ENCODE assay signal across 8 cellular contexts in genomic region chr18:70205421-70206397, GRCh38. TPM values are rescaled to one million over a fixed set of nuclear protein-coding genes. Genes with fewer than 3 reads are reported as not detected.
A peak's percentile ranks its signal among the peaks of the same experiment; 100 is the strongest.
DNase-seq lines count a peak whose midpoint lies in the region; ATAC-seq and TF ChIP-seq lines count a peak whose summit lies in the region.

Gene RTTN, minus strand, starts transcription at chr18:70205687. Its CDS starts 29 bp downstream, at chr18:70205658.

- DNase-seq in AML-193 (lab: John Stamatoyannopoulos, UW) (peak; percentile 86 to 88), GM19238 (ENCODE audit: insufficient read length, low spot score) (peak; percentile 68), NCI-H524 (lab: John Stamatoyannopoulos, UW) (peak; percentile 87 to 90), choroid plexus epithelial cell (ENCODE audit: low read depth) (peak; percentile 98), kidney glomerular epithelial cell (lab: John Stamatoyannopoulos, UW) (peak; percentile 87)
- peak; percentile 95 for DNase-seq in activated CD4-positive, alpha-beta T cell treated with anti-CD3 and anti-CD28 coated beads for 36 hours
- DNase-seq in stimulated activated CD4-positive, alpha-beta T cell treated with anti-CD3 and anti-CD28 coated beads, Interleukin-1b, Interleukin-23, amount 100 ng/mL, for 1 hour (ENCODE audit: low read depth in 2 of 2): peak; percentile 78 to 85

- POLR2A ChIA-PET in activated CD4-positive, alpha-beta T cell treated with anti-CD3 and anti-CD28 coated beads for 36 hours (lab: Charles Lee): interaction anchor here (0.6 to 1.1 kb wide), 5 partner anchors 11 to 270 kb away, joined by 3 to 9 read pairs (median 4); no protein-coding TSS in a partner anchor

- peak; percentile 96 for ATAC-seq in HG03442 (IDR thresholded peaks at IDR 0.05; ENCODE audit: unreplicated experiment)
- ATAC-seq in activated CD4-positive, alpha-beta T cell treated with anti-CD3 and anti-CD28 coated beads for 36 hours: peak; percentile 95

- H3K4me1 Mint-ChIP-seq in activated CD4-positive, alpha-beta T cell treated with anti-CD3 and anti-CD28 coated beads for 36 hours: peaks cover 25% of the 10 kb centered on the region

- peak within 1 kb of the TSS; percentile 97 for H3K27ac Mint-ChIP-seq in activated CD4-positive, alpha-beta T cell treated with anti-CD3 and anti-CD28 coated beads for 36 hours

- peaks cover 10% of the 10 kb centered on the region for H3K36me3 Mint-ChIP-seq in activated CD4-positive, alpha-beta T cell treated with anti-CD3 and anti-CD28 coated beads for 36 hours (ENCODE audit: low read depth)

- H3K4me3 Mint-ChIP-seq in activated CD4-positive, alpha-beta T cell treated with anti-CD3 and anti-CD28 coated beads for 36 hours: peak within 1 kb of the TSS; percentile 93

- intact Hi-C loops in activated CD4-positive, alpha-beta T cell treated with anti-CD3 and anti-CD28 coated beads for 36 hours (cut with DNase I, micrococcal nuclease): loop anchor here (1.0 to 5.0 kb wide), 6 partner anchors 11 to 1490 kb away; partner anchors contain the start of genes SOCS6 (in 2 of the 2) and TMX3 (in 2 of the 2)

- TF ChIP-seq CTCF in choroid plexus epithelial cell (conservative IDR thresholded peaks at IDR 0.05; ENCODE audit: low read depth, low read length): no peak

- CTCF ChIA-PET in activated CD4-positive, alpha-beta T cell treated with anti-CD3 and anti-CD28 coated beads for 36 hours (lab: Charles Lee): interaction anchor here (0.6 to 1.2 kb wide), 3 partner anchors 10 to 228 kb away, joined by 4 read pairs; no protein-coding TSS in a partner anchor

- H3K4me3 ChIP-seq in choroid plexus epithelial cell (ENCODE audit: low read depth, low read length): peak within 1 kb of the TSS; percentile 85

- H3K9me3 Mint-ChIP-seq in activated CD4-positive, alpha-beta T cell treated with anti-CD3 and anti-CD28 coated beads for 36 hours (ENCODE audit: low read depth): no peaks in the 10 kb centered on the region

- H3K27me3 Mint-ChIP-seq in activated CD4-positive, alpha-beta T cell treated with anti-CD3 and anti-CD28 coated beads for 36 hours: peaks cover 2% of the 10 kb centered on the region

RNA-seq across cellular contexts. Expression of gene RTTN, which starts in this region (rescaled TPM):
- total RNA-seq in activated CD4-positive, alpha-beta T cell treated with anti-CD3 and anti-CD28 coated beads for 36 hours: 10 to 100 TPM; 22.2 to 29.7 TPM

Comparison
In these comparisons a context has a peak if more than half of its experiments do, and no peak if none do; other contexts are left out.
1. Peak in every context shown above with its lines: DNase-seq, ATAC-seq and H3K4me3 ChIP-seq.